In genomic region chr20:46427384-46427783, GRCh38 we compare ENCODE assay signal across 32 cellular contexts. TPM values are rescaled to one million over a fixed set of nuclear protein-coding genes. Genes with fewer than 3 reads are reported as not detected.
DNase-seq lines count a peak whose midpoint lies in the region; ATAC-seq, FAIRE-seq and TF ChIP-seq lines count a peak whose summit lies in the region.
"Had no signal": no experiment of that assay in that cellular context is flagged by ENCODE, and none has a peak within 500 bp of the region (broad histone marks: within the 10 kb centered on the region; RNA-seq: fewer than 3 reads in every experiment).

No MANE protein-coding gene starts in this region.

- intact Hi-C loops in HepG2 (cut with micrococcal nuclease; ENCODE audit: unreplicated experiment), result no loop called here
- intact Hi-C loops in right lobe of liver (cut with DNase I), result no loop called here
- intact Hi-C loops in K562 (cut with micrococcal nuclease), result no loop called here

- no peak overlapping the region for H2AFZ ChIP-seq in HepG2 (ENCODE audit: low read length)
- H2AFZ ChIP-seq in K562 (ENCODE audit: low read depth, low read length), result no peak overlapping the region

- peaks cover 0 to 26% of the 10 kb centered on the region in 2 experiments; a peak in 4 of 5 replicates for H3K27me3 ChIP-seq in HepG2 (ENCODE audit: control insufficient read depth in 1 of 2, insufficient read depth in 2 of 2, low read length in 2 of 2)
- no peaks in the 10 kb centered on the region for H3K27me3 ChIP-seq in right lobe of liver
- H3K27me3 ChIP-seq in K562 (ENCODE audit: control insufficient read depth in 2 of 2, insufficient read depth in 2 of 2, low read length in 2 of 2), result peaks cover 2 to 24% of the 10 kb centered on the region in 2 experiments; a peak in 3 of 5 replicates
- H3K27me3 ChIP-seq: BLaER1; BLaER1 treated with 17β-estradiol and CSF1 and Interleukin-3, amounts not matched to agents 10 nM and 100 nM had no signal

- TF ChIP-seq RAD21 in HepG2 (CRISPR knock-in tag; IDR thresholded peaks at IDR 0.05), result no peak
- TF ChIP-seq RAD21 in A549 (conservative IDR thresholded peaks at IDR 0.05 in 1 of 2, IDR thresholded peaks at IDR 0.05 in 1 of 2), result no peak
- no peak for TF ChIP-seq RAD21 in K562 (CRISPR knock-in tag; conservative IDR thresholded peaks at IDR 0.05 in 1 of 2, IDR thresholded peaks at IDR 0.05 in 1 of 2)

- BruUV-seq in HepG2 (replicated peaks; lab: Mats Ljungman, UMichigan), result no TSS peak
- no TSS peak for BruUV-seq in K562 (replicated peaks; lab: Mats Ljungman, UMichigan)

- H4K20me1 ChIP-seq in HepG2 (ENCODE audit: insufficient read depth, low read length), result no peaks in the 10 kb centered on the region
- no peaks in the 10 kb centered on the region for H4K20me1 ChIP-seq in K562 (replicated peaks; ENCODE audit: control insufficient read depth, insufficient read depth, low read length)
- H4K20me1 ChIP-seq: BLaER1; BLaER1 treated with 17β-estradiol and CSF1 and Interleukin-3, amounts not matched to agents 10 nM and 100 nM had no signal

- no peak for ATAC-seq in HepG2
- ATAC-seq in right lobe of liver, result no peak
- no peak for ATAC-seq in A549
- no peak for ATAC-seq in K562
- ATAC-seq in GM18858 (IDR thresholded peaks at IDR 0.05; ENCODE audit: unreplicated experiment), result no peak
- ATAC-seq: CD8-positive, alpha-beta T cell had no signal

- CTCF ChIA-PET in HepG2 (lab: Yijun Ruan, JAX; ENCODE audit: low intra/inter-chr PET ratio, low total read pairs) (no interaction called here), A549 (lab: Yijun Ruan, JAX) (interaction anchor here (0.6 to 1.7 kb wide), 2 partner anchors 11 to 30 kb away, joined by 3 to 8 read pairs; no protein-coding TSS in a partner anchor), K562 (lab: Yijun Ruan, JAX; ENCODE audit: low intra/inter-chr PET ratio) (no interaction called here)

- no peaks in the 10 kb centered on the region for H3K36me3 ChIP-seq in HepG2 (replicated peaks in 1 of 2; ENCODE audit: control insufficient read depth in 1 of 2, insufficient read depth in 2 of 2, low read length in 2 of 2)
- no peaks in the 10 kb centered on the region for H3K36me3 ChIP-seq in right lobe of liver
- no peaks in the 10 kb centered on the region for H3K36me3 ChIP-seq in K562 (ENCODE audit: control insufficient read depth, insufficient read depth, low read length)
- H3K36me3 ChIP-seq: BE2C; BLaER1; BLaER1 treated with 17β-estradiol and CSF1 and Interleukin-3, amounts not matched to agents 10 nM and 100 nM had no signal

- no peak for FAIRE-seq in HepG2 (lab: Jason Lieb, UNC)
- FAIRE-seq in A549 (lab: Jason Lieb, UNC), result no peak
- no peak for FAIRE-seq in K562 (lab: Jason Lieb, UNC)
- FAIRE-seq: A204.1, D721Med had no signal

- H3K4me1 ChIP-seq in HepG2 (ENCODE audit: insufficient read depth, low read length) (no peaks in the 10 kb centered on the region), right lobe of liver (no peaks in the 10 kb centered on the region), A549 (no peaks in the 10 kb centered on the region), K562 (replicated peaks in 1 of 2; ENCODE audit: control insufficient read depth in 2 of 2, insufficient read depth in 2 of 2, low read length in 2 of 2) (no peaks in the 10 kb centered on the region)
- H3K4me1 ChIP-seq: BE2C, BLaER1, Caco-2 had no signal

- H3K9me1 ChIP-seq in K562 (ENCODE audit: control insufficient read depth, insufficient read depth, low read length), result no peaks in the 10 kb centered on the region

- H3K4me2 ChIP-seq in HepG2 (ENCODE audit: low read depth, low read length), result no peak overlapping the region
- no peak overlapping the region for H3K4me2 ChIP-seq in A549
- H3K4me2 ChIP-seq in K562 (ENCODE audit: insufficient read depth, low read length), result no peak overlapping the region
- H3K4me2 ChIP-seq: BLaER1; BLaER1 treated with 17β-estradiol and CSF1 and Interleukin-3, amounts not matched to agents 10 nM and 100 nM had no signal

- in situ Hi-C loops in HepG2 (cut with HindIII; ENCODE audit: extremely low pct_ligation_motif_present, low pct_unique_long_range_greater_than_20kb), result no loop called here
- in situ Hi-C loops in K562 (cut with MboI), result no loop called here

- no peak for TF ChIP-seq CTCF in HepG2 (CRISPR knock-in tag; IDR thresholded peaks at IDR 0.05)
- TF ChIP-seq CTCF in right lobe of liver (IDR thresholded peaks at IDR 0.05), result no peak
- no peak for TF ChIP-seq CTCF in A549 (IDR thresholded peaks at IDR 0.05)
- TF ChIP-seq CTCF in K562 (IDR thresholded peaks at IDR 0.05 in 2 of 3, conservative IDR thresholded peaks at IDR 0.05 in 1 of 3; ENCODE audit: insufficient read depth in 2 of 3, low read depth in 1 of 3, low read length in 3 of 3), result no peak

- H3K79me2 ChIP-seq in HepG2 (ENCODE audit: insufficient read depth, low read length), result no peaks in the 10 kb centered on the region
- no peaks in the 10 kb centered on the region for H3K79me2 ChIP-seq in K562 (ENCODE audit: control insufficient read depth, insufficient read depth, low read length)

- POLR2A ChIA-PET in HepG2 (lab: Yijun Ruan, JAX) (no interaction called here), A549 (lab: Yijun Ruan, JAX) (no interaction called here), K562 (lab: Yijun Ruan, JAX) (no interaction called here)

- H3K4me3 ChIP-seq in HepG2 (replicated peaks in 1 of 3; ENCODE audit: insufficient read depth in 1 of 3, low read depth in 2 of 3, low read length in 3 of 3), result no peak overlapping the region
- no peak overlapping the region for H3K4me3 ChIP-seq in right lobe of liver
- no peak overlapping the region for H3K4me3 ChIP-seq in A549
- no peak overlapping the region for H3K4me3 ChIP-seq in K562
- H3K4me3 ChIP-seq: BLaER1; BLaER1 treated with 17β-estradiol and CSF1 and Interleukin-3, amounts not matched to agents 10 nM and 100 nM had no signal

- H3K9ac ChIP-seq in HepG2 (ENCODE audit: insufficient read depth, low read depth, low read length) (no peak overlapping the region), K562 (ENCODE audit: insufficient read depth in 1 of 2, low read depth in 2 of 2, low read length in 2 of 2) (no peak overlapping the region)
- H3K9ac ChIP-seq: BLaER1; BLaER1 treated with 17β-estradiol and CSF1 and Interleukin-3, amounts not matched to agents 10 nM and 100 nM had no signal

- DNase-seq in HepG2 (ENCODE audit: low spot score) (no peak), right lobe of liver (no peak), A549 (ENCODE audit: low read depth in 1 of 2, low spot score in 1 of 2) (no peak), K562 (ENCODE audit: extremely low read depth in 1 of 4, low spot score in 3 of 4) (no peak), dedifferentiated amniotic fluid mesenchymal stem cell (ENCODE audit: extremely low spot score) (no peak)
- DNase-seq: 8988T; ACHN; AML-193; BE2C; C1 segment of cervical spinal cord; Caco-2; Calu3; CD4-positive, alpha-beta memory T cell; CD4-positive, alpha-beta T cell; CD4-positive, CD25-positive, alpha-beta regulatory T cell; CD8-positive, alpha-beta memory T cell; CD8-positive, alpha-beta T cell; COR-L47; DMS 273 treated with DMSO at 0.1 percent for 48 hours; DMS153; DMS53; DMS79; DMS79 treated with DMSO at 0.1 percent for 48 hours; DND-41; EL had no signal

- H3K27ac ChIP-seq in HepG2 (ENCODE audit: extremely low read length, insufficient read depth, low read length), result no peak overlapping the region
- H3K27ac ChIP-seq in right lobe of liver, result no peak overlapping the region
- H3K27ac ChIP-seq in A549, result no peak overlapping the region
- no peak overlapping the region for H3K27ac ChIP-seq in K562 (ENCODE audit: extremely low read depth, low read depth, low read length)
- H3K27ac ChIP-seq: 22Rv1; BLaER1; BLaER1 treated with 17β-estradiol and CSF1 and Interleukin-3, amounts not matched to agents 10 nM and 100 nM; C4-2B had no signal

- no peak for TF ChIP-seq EP300 in HepG2 (IDR thresholded peaks at IDR 0.05; ENCODE audit: low read depth in 2 of 2, low read length in 2 of 2)
- TF ChIP-seq EP300 in HepG2 (CRISPR knock-in tag; IDR thresholded peaks at IDR 0.05; ENCODE audit: borderline replicate concordance), result no peak
- no peak for TF ChIP-seq EP300 in A549 (IDR thresholded peaks at IDR 0.05)
- no peak for TF ChIP-seq EP300 in K562 (IDR thresholded peaks at IDR 0.05; ENCODE audit: low read length)

- H3K9me3 ChIP-seq in HepG2 (ENCODE audit: low read length) (no peaks in the 10 kb centered on the region), right lobe of liver (no peaks in the 10 kb centered on the region), A549 (no peaks in the 10 kb centered on the region), K562 (replicated peaks; ENCODE audit: control insufficient read depth, insufficient read depth, low read depth, low read length) (no peaks in the 10 kb centered on the region)
- H3K9me3 ChIP-seq: BE2C; BLaER1; BLaER1 treated with 17β-estradiol and CSF1 and Interleukin-3, amounts not matched to agents 10 nM and 100 nM; Caco-2 had no signal

- TF ChIP-seq POLR2A in HepG2 (IDR thresholded peaks at IDR 0.05; ENCODE audit: insufficient read depth in 1 of 2, low read depth in 2 of 2, low read length in 2 of 2) (no peak), right lobe of liver (IDR thresholded peaks at IDR 0.05) (no peak), A549 (IDR thresholded peaks at IDR 0.05; ENCODE audit: low read length) (no peak), K562 (conservative IDR thresholded peaks at IDR 0.05) (no peak)

RNA-seq across cellular contexts. Expression of gene ELMO2, which starts 21.0 kb away (rescaled TPM):
- total RNA-seq in HepG2 (2016; rRNA removed; fragmentation: Illumina TruSeq; extraction: Trizol) (35.7 and 42.8 TPM in 2 replicates), right lobe of liver (10 to 100 TPM; 14.9 to 22.9 (median 17.4) TPM), K562 (2014; rRNA removed) (7.5 and 10.5 TPM in 2 replicates), K562 (2014; rRNA removed; fragmentation: Illumina TruSeq; extraction: Trizol) (10.2 and 10.6 TPM in 2 replicates), K562 (2015; rRNA removed; fragmentation: Illumina TruSeq; extraction: Trizol) (14.3 and 16.8 TPM in 2 replicates), K562 (2021) (16.5 and 19.6 TPM in 2 replicates)
- total RNA-seq in HepG2 (2016; cell fraction: cytosol; rRNA removed; fragmentation: Illumina TruSeq; extraction: Trizol; ENCODE audit: low read depth), result 13.2 and 13.6 TPM in 2 replicates
- total RNA-seq in HepG2 (2016; cell fraction: insoluble cytoplasmic fraction; rRNA removed; fragmentation: Illumina TruSeq; extraction: Trizol), result 37.9 and 41.5 TPM in 2 replicates
- total RNA-seq in HepG2 (2016; cell fraction: membrane; rRNA removed; fragmentation: Illumina TruSeq; extraction: Trizol), result 26.7 and 30.9 TPM in 2 replicates
- total RNA-seq in HepG2 (2016; cell fraction: nucleus; rRNA removed; fragmentation: Illumina TruSeq; extraction: Trizol), result 40.9 and 42.4 TPM in 2 replicates
- polyA plus RNA-seq in HepG2 (2011; rRNA removed) (30.6 and 41.5 TPM in 2 replicates), A549 (2011; rRNA removed) (25.1 and 31.1 TPM in 2 replicates), A549 (2017; fragmentation: RNase III; extraction: RNeasy Plus Mini Kit Qiagen cat#74134 plus additional on column Dnase treatment) (22.3 to 23.4 TPM (median 22.9 TPM) in 3 replicates), K562 (2011; rRNA removed) (16.4 and 17.6 TPM in 2 replicates), K562 (2014; fragmentation: Illumina TruSeq; extraction: Trizol) (16.4 and 21.5 TPM in 2 replicates), K562 (2014; fragmentation: Nextera tagmentation; extraction: Ambion mirVana) (10 to 100 TPM in 1 of 2 experiments, 1 to 10 TPM in 1; 8.8 to 15.9 TPM), K562 (2014; rRNA removed) (12.2 and 14.8 TPM in 2 replicates)
- polyA plus RNA-seq in HepG2 (2011; cell fraction: cytosol; rRNA removed), result 30.0 and 34.9 TPM in 2 replicates
- polyA plus RNA-seq in HepG2 (2011; cell fraction: nucleus; rRNA removed), result 50.8 and 59.8 TPM in 2 replicates
- 29.1 and 29.9 TPM in 2 replicates for polyA plus RNA-seq in HepG2 (2012)
- polyA plus RNA-seq in HepG2 (2016; cell fraction: cytosol; fragmentation: Illumina TruSeq; extraction: Trizol; ENCODE audit: low read depth), result 3.6 and 4.5 TPM in 2 replicates
- polyA plus RNA-seq in HepG2 (2016; cell fraction: insoluble cytoplasmic fraction; fragmentation: Illumina TruSeq; extraction: Trizol; ENCODE audit: low read depth), result 42.7 and 43.4 TPM in 2 replicates
- 9.8 and 11.9 TPM in 2 replicates for polyA plus RNA-seq in HepG2 (2016; cell fraction: membrane; fragmentation: Illumina TruSeq; extraction: Trizol; ENCODE audit: low read depth)
- polyA plus RNA-seq in HepG2 (2016; cell fraction: nucleus; fragmentation: Illumina TruSeq; extraction: Trizol; ENCODE audit: insufficient read depth, low read depth), result 92.2 and 100 TPM in 2 replicates
- polyA minus RNA-seq in HepG2 (2011; rRNA and poly(A)+ RNA removed; ENCODE audit: low replicate concordance), result 68.1 and 91.6 TPM in 2 replicates
- 23.7 and 37.7 TPM in 2 replicates for polyA minus RNA-seq in HepG2 (2011; cell fraction: cytosol; rRNA and poly(A)+ RNA removed)
- polyA minus RNA-seq in HepG2 (2011; cell fraction: nucleus; rRNA and poly(A)+ RNA removed), result 38.2 and 50.8 TPM in 2 replicates
- 24.0 and 30.0 TPM in 2 replicates for polyA plus RNA-seq in A549 (2012; cell fraction: cytosol; rRNA removed)
- polyA plus RNA-seq in A549 (2012; cell fraction: nucleus; rRNA removed), result 37.9 and 50.1 TPM in 2 replicates
- 42.9 and 43.4 TPM in 2 replicates for polyA minus RNA-seq in A549 (2011; rRNA and poly(A)+ RNA removed)
- 25.8 and 29.0 TPM in 2 replicates for total RNA-seq in K562 (2011; cell fraction: chromatin; rRNA removed; ENCODE audit: low replicate concordance)
- total RNA-seq in K562 (2011; cell fraction: nucleolus; rRNA removed), result 10.8 and 12.8 TPM in 2 replicates
- 19.3 and 27.9 TPM in 2 replicates for total RNA-seq in K562 (2011; cell fraction: nucleoplasm; rRNA removed)
- 22.4 and 24.3 TPM in 2 replicates for polyA plus RNA-seq in K562 (2011; cell fraction: cytosol; rRNA removed)
- polyA plus RNA-seq in K562 (2011; cell fraction: nucleus; rRNA removed), result 32.1 and 38.6 TPM in 2 replicates
- polyA plus RNA-seq in K562 (2012), result 13.4 and 16.5 TPM in 2 replicates
- 20.3 and 24.0 TPM in 2 replicates for polyA minus RNA-seq in K562 (2011; rRNA and poly(A)+ RNA removed)
- polyA minus RNA-seq in K562 (2011; cell fraction: cytosol; rRNA and poly(A)+ RNA removed), result 12.3 and 15.4 TPM in 2 replicates
- polyA minus RNA-seq in K562 (2011; cell fraction: nucleus; rRNA and poly(A)+ RNA removed), result 9.2 and 15.8 TPM in 2 replicates

Comparison
In these comparisons a context has a peak if more than half of its experiments do, and no peak if none do; other contexts are left out.
1. Of the 241 proteins assayed by ChIP-seq in both HepG2 and K562: peak only in HepG2: MAFK; only in K562: none; in both: none; in neither: 240.